In genomic region chr9:84111726-84112125, GRCh38 we compare ENCODE assay signal across 22 cellular contexts.
DNase-seq lines count a peak whose midpoint lies in the region; ATAC-seq and TF ChIP-seq lines count a peak whose summit lies in the region.
"Had no signal": no experiment of that assay in that cellular context is flagged by ENCODE, and none has a peak within 500 bp of the region (broad histone marks: within the 10 kb centered on the region; RNA-seq: fewer than 3 reads in every experiment).

No MANE protein-coding gene starts in this region.

- H3K27ac ChIP-seq in RWPE2 (ENCODE audit: poor library complexity, severe bottlenecking), result no peak overlapping the region
- no peak overlapping the region for H3K27ac ChIP-seq in stomach
- H3K27ac ChIP-seq: colonic mucosa, PC-9, suprapubic skin had no signal

- peak; percentile 78; the same call in 2 of the 3 replicates for ATAC-seq in RWPE2 (ENCODE audit: low read depth)
- peak; percentile 45 for ATAC-seq in esophagus mucosa
- no peak for ATAC-seq in HG03095 (IDR thresholded peaks at IDR 0.05; ENCODE audit: unreplicated experiment)
- ATAC-seq: activated CD4-positive, CD25-positive, alpha-beta regulatory T cell treated with anti-CD3 and anti-CD28 coated beads, Interleukin-2, amount 50 U/mL, for 24 hours; activated CD8-positive, alpha-beta T cell treated with anti-CD3 and anti-CD28 coated beads, Interleukin-2, amount 10 ng/mL, durations not matched to agents 7 days and 5 days; activated T-cell treated with anti-CD3 and anti-CD28 coated beads, Interleukin-2, amount 50 U/mL, for 4 hours had no signal

- intact Hi-C loops in stomach (cut with DNase I; ENCODE audit: low total_unique reads), result no loop called here

- H3K4me1 ChIP-seq in RWPE2 (ENCODE audit: insufficient read depth, poor library complexity, severe bottlenecking) (no peaks in the 10 kb centered on the region), stomach (no peaks in the 10 kb centered on the region)
- H3K4me1 ChIP-seq: colonic mucosa, suprapubic skin had no signal

- in situ Hi-C loops in ACHN (cut with HindIII; ENCODE audit: low pct_ligation_motif_present, low pct_unique_long_range_greater_than_20kb, low sequenced_read_pairs), result no loop called here

- H3K4me3 ChIP-seq in RWPE2 (ENCODE audit: severe bottlenecking), result no peak overlapping the region
- no peak overlapping the region for H3K4me3 ChIP-seq in stomach
- H3K4me3 ChIP-seq: colonic mucosa, PC-9, suprapubic skin had no signal

- 88 to 100% (median 89%) methylated on average over 3 of the region's 3 CpGs for WGBS in stomach, 5 donors

- TF ChIP-seq EP300 in stomach (IDR thresholded peaks at IDR 0.05), result no peak

- DNase-seq in NCI-H2227 (lab: John Stamatoyannopoulos, UW; ENCODE audit: unreplicated experiment) (peak; percentile 6), NCI-H2227 treated with DMSO at 0.1 percent for 48 hours (lab: John Stamatoyannopoulos, UW) (no peak), RWPE2 (ENCODE audit: low spot score) (no peak), renal cortical epithelial cell (ENCODE audit: low read depth) (peak; percentile 80), ACHN (no peak), stomach (no peak)
- DNase-seq: activated CD8-positive, alpha-beta T cell treated with anti-CD3 and anti-CD28 coated beads, Interleukin-2, amount 10 ng/mL, durations not matched to agents 7 days and 5 days; activated naive CD4-positive, alpha-beta T cell treated with anti-CD3 and anti-CD28 coated beads, Interleukin-2, amount 50 U/mL, for 16 hours; activated T-cell treated with anti-CD3 and anti-CD28 coated beads, Interleukin-2, amount 50 U/mL, for 4 hours; colonic mucosa; DMS79 treated with DMSO at 0.1 percent for 48 hours; HFFc6; NCI-H1092 treated with DMSO at 0.1 percent for 48 hours; NCI-H2081 treated with DMSO at 0.1 percent for 48 hours; NCI-H82; PC-9; SK-N-SH; T-helper 9 cell had no signal

- no peak for TF ChIP-seq POLR2A in stomach (IDR thresholded peaks at IDR 0.05)

- no peak for TF ChIP-seq CTCF in RWPE2 (IDR thresholded peaks at IDR 0.05; ENCODE audit: poor library complexity, severe bottlenecking)
- no peak for TF ChIP-seq CTCF in stomach (IDR thresholded peaks at IDR 0.05)

- H3K27me3 ChIP-seq in RWPE2 (ENCODE audit: insufficient read depth, poor library complexity, severe bottlenecking) (peaks cover 2% of the 10 kb centered on the region), stomach (no peaks in the 10 kb centered on the region)
- H3K27me3 ChIP-seq: colonic mucosa, suprapubic skin had no signal

- H3K36me3 ChIP-seq in RWPE2 (ENCODE audit: low read depth), result no peaks in the 10 kb centered on the region
- H3K36me3 ChIP-seq in stomach, result no peaks in the 10 kb centered on the region
- H3K36me3 ChIP-seq: colonic mucosa, suprapubic skin had no signal

- H3K9me3 ChIP-seq in RWPE2 (ENCODE audit: severe bottlenecking), result no peaks in the 10 kb centered on the region
- peaks cover 0 to 4% (median 0%) of the 10 kb centered on the region in 4 donors for H3K9me3 ChIP-seq in stomach
- H3K9me3 ChIP-seq: colonic mucosa, SK-N-SH had no signal

Comparison
In these comparisons a context has a peak if more than half of its experiments do, and no peak if none do; other contexts are left out.
1. DNase-seq: peak in NCI-H2227 (single experiment) and renal cortical epithelial cell (single experiment); none in NCI-H2227 treated with DMSO at 0.1 percent for 48 hours (single experiment), RWPE2 (single experiment), ACHN (single experiment) and stomach (single experiment).